ENCODE assay signal across 19 cellular contexts in the genomic region with DNA sequence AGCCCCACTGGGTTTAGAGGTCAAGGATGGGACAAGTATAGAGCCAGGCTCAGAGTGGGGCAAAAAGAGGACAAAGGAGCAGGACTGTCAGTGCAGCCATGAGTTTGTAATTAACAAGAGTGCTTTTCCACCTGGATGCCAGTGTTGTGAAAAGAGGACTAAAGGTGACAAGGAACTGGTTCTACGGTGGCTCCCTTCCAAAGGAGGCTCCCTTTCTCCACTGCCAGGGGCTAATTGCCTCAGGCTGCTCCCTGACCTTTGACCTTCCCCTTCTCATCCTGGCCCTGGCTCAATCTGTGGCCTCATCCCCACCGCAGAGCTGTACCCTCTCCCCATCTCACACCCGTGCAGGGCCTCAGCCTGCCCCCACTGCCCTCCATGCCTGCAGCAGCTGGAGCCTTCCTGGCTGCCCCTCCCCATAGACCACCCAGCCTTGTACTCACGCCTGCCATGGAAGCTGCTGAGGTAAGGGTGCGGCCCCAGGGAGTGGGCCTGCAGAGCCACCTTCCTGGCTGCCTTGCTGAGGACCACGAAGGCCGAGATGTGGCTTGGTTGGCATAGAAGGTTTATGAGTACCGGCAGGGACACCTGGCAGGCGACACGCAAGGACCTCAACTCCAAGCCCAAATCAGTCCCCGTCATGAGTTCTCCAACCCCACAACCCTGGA.
"Had no signal": no experiment of that assay in that cellular context is flagged by ENCODE, and none has a peak within 500 bp of the region (broad histone marks: within the 10 kb centered on the region; RNA-seq: fewer than 3 reads in every experiment).

No MANE protein-coding gene starts in this region.

- H3K27ac ChIP-seq: brain microvascular endothelial cell, coronary artery, heart left ventricle, lower lobe of right lung, right atrium auricular region, tibial artery, vagina had no signal

- H3K4me3 ChIP-seq: coronary artery, heart left ventricle, lower lobe of right lung, right atrium auricular region, tibial artery, vagina had no signal

- DNase-seq: activated CD4-positive, alpha-beta memory T cell treated with anti-CD3 and anti-CD28 coated beads, Interleukin-2, amount 10 ng/mL, durations not matched to agents 7 days and 5 days; activated CD4-positive, alpha-beta T cell treated with anti-CD3 and anti-CD28 coated beads for 48 hours; activated CD4-positive, CD25-positive, alpha-beta regulatory T cell; activated naive CD4-positive, alpha-beta T cell treated with anti-CD3 and anti-CD28 coated beads, Interleukin-2, amount 10 ng/mL, durations not matched to agents 7 days and 5 days; activated T-cell treated with anti-CD3 and anti-CD28 coated beads, Interleukin-2, amount 50 U/mL, for 24 hours; aorta; brain microvascular endothelial cell; heart left ventricle; lower lobe of right lung; nephron progenitor cell; stimulated activated CD4-positive, alpha-beta T cell treated with anti-CD3 and anti-CD28 coated beads, Interleukin-2, amount 100 ng/mL, for 24 hours; stimulated activated naive CD8-positive, alpha-beta T cell treated with anti-CD3 and anti-CD28 coated beads, Interleukin-15, Interleukin-2, amounts not matched to agents 100 U/mL and 50 U/mL, for 24 hours; substantia nigra; T-cell; T-helper 9 cell; tibial artery had no signal

- H3K27me3 ChIP-seq: brain microvascular endothelial cell, heart left ventricle, right atrium auricular region, tibial artery, vagina had no signal

- H3K4me1 ChIP-seq: heart left ventricle, lower lobe of right lung, right atrium auricular region, tibial artery, vagina had no signal

- H3K36me3 ChIP-seq: brain microvascular endothelial cell, heart left ventricle, lower lobe of right lung, right atrium auricular region, tibial artery, vagina had no signal

- H3K9me3 ChIP-seq: heart left ventricle, lower lobe of right lung, right atrium auricular region, tibial artery, vagina had no signal
